In genomic region chr6:27146706-27147507, GRCh38 we compare ENCODE assay signal across 8 cellular contexts.
A peak's percentile ranks its signal among the peaks of the same experiment; 100 is the strongest.
DNase-seq lines count a peak whose midpoint lies in the region; ATAC-seq, FAIRE-seq and TF ChIP-seq lines count a peak whose summit lies in the region.

No MANE protein-coding gene starts in this region.

- H3K9me3 ChIP-seq in H1 (ENCODE audit: insufficient read depth in 2 of 2, low read depth in 1 of 2, low read length in 1 of 2) (no peaks in the 10 kb centered on the region), lung (ENCODE audit: control insufficient read depth in 2 of 2, insufficient read depth in 1 of 2, low read length in 1 of 2) (no peaks in the 10 kb centered on the region)

- intact Hi-C loops in activated CD4-positive, alpha-beta memory T cell treated with anti-CD3 and anti-CD28 coated beads for 36 hours (cut with micrococcal nuclease): loop anchor here (1.0 to 10.0 kb wide), 9 partner anchors 11 to 1718 kb away; a partner anchor contains a TSS

- peaks cover 7% of the 10 kb centered on the region for H3K23me2 ChIP-seq in H1 (ENCODE audit: low read depth, low read length)

- CTCF ChIA-PET in activated CD4-positive, alpha-beta memory T cell treated with anti-CD3 and anti-CD28 coated beads for 36 hours (lab: Charles Lee): interaction anchor here (0.6 to 2.4 kb wide), 9 partner anchors 9 to 665 kb away, joined by 3 to 12 read pairs (median 4); no protein-coding TSS in a partner anchor
- CTCF ChIA-PET in H1 (lab: Charles Lee; ENCODE audit: partially characterized antibody): interaction anchor here (0.7 to 2.3 kb wide), 8 partner anchors 8 to 663 kb away, joined by 3 to 8 read pairs (median 3); a partner anchor contains a TSS

- no peak overlapping the region for H2BK120ac ChIP-seq in H1 (replicated peaks; ENCODE audit: low read depth, low read length)

- H4K8ac ChIP-seq in H1 (ENCODE audit: extremely low read depth, insufficient read depth, low read length): peak overlapping the region; percentile 91; the same call in 1 of the 2 replicates

- no peak overlapping the region for H3K4me3 Mint-ChIP-seq in activated CD4-positive, alpha-beta memory T cell treated with anti-CD3 and anti-CD28 coated beads for 36 hours

- H3K27ac Mint-ChIP-seq in activated CD4-positive, alpha-beta memory T cell treated with anti-CD3 and anti-CD28 coated beads for 36 hours: no peak overlapping the region

- 2% methylated on average over 49 of the region's 51 CpGs; no CpG with 5 or more reads in 1 of the 2 experiments for WGBS in H1 (ENCODE audit: extremely low coverage in 1 of 2, insufficient coverage in 1 of 2, insufficient read length in 1 of 2, insufficient replicate concordance in 2 of 2, low coverage in 1 of 2, low lambda C conversion rate in 2 of 2, missing lambda C conversion rate in 1 of 2), 2 experiments
- 4 to 8% methylated on average over 51 of the region's 51 CpGs for WGBS in lung, 2 donors

- peak overlapping the region; percentile 78 to 88 for H3K4me2 ChIP-seq in H1 (ENCODE audit: insufficient read depth in 1 of 2, low read depth in 2 of 2, low read length in 2 of 2)

- peaks cover 0 to 28% of the 10 kb centered on the region in 2 experiments; a peak in 2 of 4 replicates for H3K79me2 ChIP-seq in H1 (ENCODE audit: control insufficient read depth in 1 of 2, insufficient read depth in 2 of 2, low read length in 2 of 2)

- H2BK15ac ChIP-seq in H1 (ENCODE audit: low read length): no peak overlapping the region

- FAIRE-seq in H1 (lab: Jason Lieb, UNC): peak; percentile 88

- H2AK5ac ChIP-seq in H1 (ENCODE audit: low read depth, low read length): peak overlapping the region; percentile 89; the same call in 1 of the 2 replicates

- peak; percentile 98 for DNase-seq in CMK (ENCODE audit: low read depth)
- DNase-seq in NCI-H748 treated with DMSO at 0.1 percent for 48 hours (lab: John Stamatoyannopoulos, UW): peak; percentile 100
- peak; percentile 89 for DNase-seq in activated CD4-positive, alpha-beta memory T cell treated with anti-CD3 and anti-CD28 coated beads for 36 hours
- DNase-seq in H1 (ENCODE audit: low read depth in 1 of 2, low spot score in 2 of 2): peak; percentile 89 to 93
- DNase-seq in lung (ENCODE audit: low spot score): peak; percentile 81
- peak in 2 of 3 experiments; percentile 53 to 63 for DNase-seq in stimulated activated CD4-positive, alpha-beta T cell treated with anti-CD3 and anti-CD28 coated beads, TNF-alpha, amount 100 ng/mL, for 4 hours (ENCODE audit: low read depth in 3 of 3)

- no peak overlapping the region for H2AFZ ChIP-seq in H1 (ENCODE audit: low read length)

- no peak overlapping the region for H3K23ac ChIP-seq in H1 (ENCODE audit: insufficient read length)

- no peak overlapping the region for H3K14ac ChIP-seq in H1 (ENCODE audit: insufficient read length)

- H3K4me1 ChIP-seq in H1 (replicated peaks in 1 of 4; ENCODE audit: control insufficient read depth in 3 of 4, insufficient read depth in 4 of 4, low read length in 3 of 4) (peaks cover 0 to 11% (median 1%) of the 10 kb centered on the region in 4 experiments; a peak in 4 of 7 replicates), lung (ENCODE audit: control insufficient read depth in 2 of 2, insufficient read depth in 2 of 2, low read length in 2 of 2) (peaks cover 0 to 7% of the 10 kb centered on the region in 2 donors)

- peak overlapping the region; percentile 91 to 99 (median 96) for H3K9ac ChIP-seq in H1 (replicated peaks in 1 of 4; ENCODE audit: extremely low read depth in 1 of 4, low read depth in 3 of 4, low read length in 3 of 4)

- ATAC-seq in GM19452 (IDR thresholded peaks at IDR 0.05; ENCODE audit: unreplicated experiment) (peak; percentile 78), HG03558 (IDR thresholded peaks at IDR 0.05; ENCODE audit: extremely low read depth, unreplicated experiment) (peak; percentile 64), lung (ENCODE audit: insufficient read depth, low FRiP score) (peak; percentile 93)

- 0 out of 3 replicates have a peak, but pooled peaks of 1 of the 2 experiments have one; percentile 16 for TF ChIP-seq EP300 in H1 (IDR thresholded peaks at IDR 0.05; ENCODE audit: borderline replicate concordance in 1 of 2, low read depth in 2 of 2, low read length in 2 of 2)

- no peaks in the 10 kb centered on the region for H3K27me3 Mint-ChIP-seq in activated CD4-positive, alpha-beta memory T cell treated with anti-CD3 and anti-CD28 coated beads for 36 hours

- H3K27ac ChIP-seq in H1 (ENCODE audit: low read depth, low read length): peak overlapping the region; percentile 98
- H3K27ac ChIP-seq in lung (ENCODE audit: low read depth in 1 of 2, low read length in 1 of 2): peak overlapping the region; percentile 69 to 96

- peaks cover 2% of the 10 kb centered on the region for H3K36me3 Mint-ChIP-seq in activated CD4-positive, alpha-beta memory T cell treated with anti-CD3 and anti-CD28 coated beads for 36 hours

- H2BK5ac ChIP-seq in H1 (ENCODE audit: low read depth, low read length): peak overlapping the region; percentile 97

- peak overlapping the region; percentile 93 for H3K4ac ChIP-seq in H1 (replicated peaks; ENCODE audit: insufficient read length, low read depth, low read length)

- TF ChIP-seq POLR2A in H1 (IDR thresholded peaks at IDR 0.05; ENCODE audit: control extremely low read depth in 1 of 2, low read depth in 2 of 2, low read length in 2 of 2): peak; percentile 98 to 99

- H3K56ac ChIP-seq in H1 (replicated peaks; ENCODE audit: insufficient read length, low read depth, low read length): peak overlapping the region; percentile 94

- H3K79me1 ChIP-seq in H1 (ENCODE audit: low read depth, low read length): no peaks in the 10 kb centered on the region

- H3K4me3 ChIP-seq in H1 (ENCODE audit: extremely low read depth in 1 of 4, insufficient read depth in 2 of 4, low read depth in 3 of 4, low read length in 4 of 4) (peak overlapping the region; percentile 60 to 86 (median 76)), lung (peak overlapping the region; percentile 66)

- H4K5ac ChIP-seq in H1 (ENCODE audit: insufficient read length, low read depth, low read length): peak overlapping the region; percentile 57

- POLR2A ChIA-PET in activated CD4-positive, alpha-beta memory T cell treated with anti-CD3 and anti-CD28 coated beads for 36 hours (lab: Charles Lee): interaction anchor here (0.6 to 8.7 kb wide), 44 partner anchors 8 to 1719 kb away, joined by 3 to 375 read pairs (median 6); a partner anchor contains a TSS
- POLR2A ChIA-PET in H1 (lab: Charles Lee; ENCODE audit: partially characterized antibody): interaction anchor here (0.5 to 21.6 kb wide), 116 partner anchors 9 to 1127 kb away, joined by 3 to 824 read pairs (median 4); partner anchors contain the start of gene HMGN4

- no peak for TF ChIP-seq RAD21 in H1 (IDR thresholded peaks at IDR 0.05 in 1 of 2, conservative IDR thresholded peaks at IDR 0.05 in 1 of 2; ENCODE audit: low read depth in 2 of 2, low read length in 2 of 2)

- peaks cover 21% of the 10 kb centered on the region for H3K4me1 Mint-ChIP-seq in activated CD4-positive, alpha-beta memory T cell treated with anti-CD3 and anti-CD28 coated beads for 36 hours (ENCODE audit: low read depth)

- H3K36me3 ChIP-seq in H1 (ENCODE audit: control insufficient read depth in 2 of 4, insufficient read depth in 4 of 4, low read length in 3 of 4): peaks cover 0 to 5% (median 0%) of the 10 kb centered on the region in 4 experiments; a peak in 1 of 8 replicates
- peaks cover 0 to 2% of the 10 kb centered on the region in 2 donors for H3K36me3 ChIP-seq in lung (ENCODE audit: control insufficient read depth in 2 of 2, insufficient read depth in 2 of 2, low read length in 2 of 2)

- no peak overlapping the region for H2BK20ac ChIP-seq in H1 (ENCODE audit: low read length)

- H3K18ac ChIP-seq in H1 (ENCODE audit: extremely low read depth, low read length): peak overlapping the region; percentile 93

- peak overlapping the region; percentile 80 for H4K91ac ChIP-seq in H1 (replicated peaks; ENCODE audit: insufficient read length, low read length)

- H3K9me3 Mint-ChIP-seq in activated CD4-positive, alpha-beta memory T cell treated with anti-CD3 and anti-CD28 coated beads for 36 hours: no peaks in the 10 kb centered on the region

- peak overlapping the region; percentile 83; the same call in 1 of the 2 replicates for H2BK12ac ChIP-seq in H1 (ENCODE audit: low read depth, low read length)

- no peaks in the 10 kb centered on the region for H4K20me1 ChIP-seq in H1 (replicated peaks in 1 of 2; ENCODE audit: control insufficient read depth in 1 of 2, insufficient read depth in 2 of 2, low read length in 2 of 2)

- TF ChIP-seq CTCF in H1 (IDR thresholded peaks at IDR 0.05; ENCODE audit: control extremely low read depth in 1 of 3, insufficient read depth in 1 of 3, low read depth in 1 of 3, low read length in 3 of 3) (no peak), lung (IDR thresholded peaks at IDR 0.05; ENCODE audit: control extremely low read depth, extremely low read depth) (no peak)

- H3K27me3 ChIP-seq in H1 (replicated peaks in 1 of 4; ENCODE audit: control insufficient read depth in 3 of 4, extremely low read depth in 1 of 4, insufficient read depth in 3 of 4, low read length in 3 of 4): no peaks in the 10 kb centered on the region
- H3K27me3 ChIP-seq in lung (ENCODE audit: control insufficient read depth, insufficient read depth): no peaks in the 10 kb centered on the region

TF ChIP-seq in H1, 55 proteins besides CTCF, POLR2A, EP300 and RAD21 (continues in another document):
- TF ChIP-seq, protein P1, sequence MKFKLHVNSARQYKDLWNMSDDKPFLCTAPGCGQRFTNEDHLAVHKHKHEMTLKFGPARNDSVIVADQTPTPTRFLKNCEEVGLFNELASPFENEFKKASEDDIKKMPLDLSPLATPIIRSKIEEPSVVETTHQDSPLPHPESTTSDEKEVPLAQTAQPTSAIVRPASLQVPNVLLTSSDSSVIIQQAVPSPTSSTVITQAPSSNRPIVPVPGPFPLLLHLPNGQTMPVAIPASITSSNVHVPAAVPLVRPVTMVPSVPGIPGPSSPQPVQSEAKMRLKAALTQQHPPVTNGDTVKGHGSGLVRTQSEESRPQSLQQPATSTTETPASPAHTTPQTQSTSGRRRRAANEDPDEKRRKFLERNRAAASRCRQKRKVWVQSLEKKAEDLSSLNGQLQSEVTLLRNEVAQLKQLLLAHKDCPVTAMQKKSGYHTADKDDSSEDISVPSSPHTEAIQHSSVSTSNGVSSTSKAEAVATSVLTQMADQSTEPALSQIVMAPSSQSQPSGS (IDR thresholded peaks at IDR 0.05; ENCODE audit: low read length): peak; percentile 62
- TF ChIP-seq TBP (IDR thresholded peaks at IDR 0.05; ENCODE audit: low read depth, low read length) (peak; percentile 97), BRCA1 (IDR thresholded peaks at IDR 0.05; ENCODE audit: low read depth, low read length) (no peak), HDAC6 (IDR thresholded peaks at IDR 0.05; ENCODE audit: low read depth, low read length) (no peak), TAF1 (IDR thresholded peaks at IDR 0.05; ENCODE audit: low read depth, low read length) (peak; percentile 98), MAFK (IDR thresholded peaks at IDR 0.05; ENCODE audit: low read depth, low read length) (no peak), PHF8 (conservative IDR thresholded peaks at IDR 0.05; ENCODE audit: low read depth, low read length) (peak; percentile 70), TAF7 (optimal IDR thresholded peaks at IDR 0.05; ENCODE audit: borderline replicate concordance, low read depth, low read length) (peak; percentile 95), BCL11A (IDR thresholded peaks at IDR 0.05; ENCODE audit: low read depth in 2 of 2, low read length in 2 of 2) (no peak)

Comparison
In these comparisons a context has a peak if more than half of its experiments do, and no peak if none do; other contexts are left out.
1. Peak in every context shown above with its lines: DNase-seq, ATAC-seq, H3K4me3 ChIP-seq and H3K27ac ChIP-seq.